27 cellular contexts compared by ENCODE assay signal in genomic region chr11:8221025-8221723, GRCh38. TPM values are rescaled to one million over a fixed set of nuclear protein-coding genes. Genes with fewer than 3 reads are reported as not detected.
"Had no signal": no experiment of that assay in that cellular context is flagged by ENCODE, and none has a peak within 500 bp of the region (broad histone marks: within the 10 kb centered on the region; RNA-seq: fewer than 3 reads in every experiment).

No MANE protein-coding gene starts in this region.

- H3K27me3 ChIP-seq: cardiac muscle cell, MG63 had no signal

- H3K4me1 Mint-ChIP-seq: activated B cell treated with CpG ODN at 0.5 μM for 24 hours, T-cell had no signal

- H3K4me3 ChIP-seq: cardiac muscle cell, MG63, SK-N-MC had no signal

- H3K27ac ChIP-seq: cardiac muscle cell, SK-N-MC had no signal

- ATAC-seq: activated CD8-positive, alpha-beta memory T cell treated with anti-CD3 and anti-CD28 coated beads, Interleukin-2, amount 10 ng/mL, durations not matched to agents 7 days and 5 days; activated naive CD4-positive, alpha-beta T cell treated with anti-CD3 and anti-CD28 coated beads, Interleukin-2, amount 50 U/mL, for 72 hours; Panc1; Right ventricle myocardium inferior; T-cell had no signal

- H3K27ac Mint-ChIP-seq: activated B cell treated with CpG ODN at 0.5 μM for 24 hours; activated CD4-positive, alpha-beta T cell treated with anti-CD3 and anti-CD28 coated beads, Interleukin-2, amount 10 ng/mL, durations not matched to agents 24 days and 14 days; activated CD8-positive, alpha-beta memory T cell treated with anti-CD3 and anti-CD28 coated beads, Interleukin-2, amount 10 ng/mL, durations not matched to agents 7 days and 5 days; activated naive CD4-positive, alpha-beta T cell treated with anti-CD3 and anti-CD28 coated beads, Interleukin-2, amount 50 U/mL, for 72 hours; activated T-cell treated with anti-CD3 and anti-CD28 coated beads, Interleukin-2, amount 50 U/mL, for 24 hours; activated T-helper 1 cell treated with anti-CD3 and anti-CD28 coated beads, Interleukin-12 subunit alpha, Interleukin-12 subunit beta, Interleukin-2, Interleukin-4 antibody, amounts not matched to agents 30 ng/mL and 10 ng/mL and 1 ng/mL, durations not matched to agents 14 hours and 24 hours and 36 hours; T-cell had no signal

- H3K36me3 ChIP-seq: cardiac muscle cell, MG63 had no signal

- H3K4me3 Mint-ChIP-seq: activated B cell treated with CpG ODN at 0.5 μM for 24 hours; activated CD4-positive, alpha-beta T cell treated with anti-CD3 and anti-CD28 coated beads, Interleukin-2, amount 10 ng/mL, durations not matched to agents 24 days and 14 days; activated CD8-positive, alpha-beta memory T cell treated with anti-CD3 and anti-CD28 coated beads, Interleukin-2, amount 10 ng/mL, durations not matched to agents 7 days and 5 days; activated T-cell treated with anti-CD3 and anti-CD28 coated beads, Interleukin-2, amount 50 U/mL, for 24 hours; activated T-helper 1 cell treated with anti-CD3 and anti-CD28 coated beads, Interleukin-12 subunit alpha, Interleukin-12 subunit beta, Interleukin-2, Interleukin-4 antibody, amounts not matched to agents 30 ng/mL and 10 ng/mL and 1 ng/mL, durations not matched to agents 14 hours and 24 hours and 36 hours; brain; T-cell had no signal

- H3K9me3 ChIP-seq: MG63 had no signal

- H3K27me3 Mint-ChIP-seq: activated CD4-positive, alpha-beta T cell treated with anti-CD3 and anti-CD28 coated beads, Interleukin-2, amount 10 ng/mL, durations not matched to agents 24 days and 14 days; activated T-cell treated with anti-CD3 and anti-CD28 coated beads, Interleukin-2, amount 50 U/mL, for 24 hours had no signal

- DNase-seq: activated B cell treated with CpG ODN at 0.5 μM for 24 hours; activated CD4-positive, alpha-beta T cell treated with anti-CD3 and anti-CD28 coated beads for 1 hour; activated CD4-positive, alpha-beta T cell treated with anti-CD3 and anti-CD28 coated beads, Interleukin-2, amount 10 ng/mL, durations not matched to agents 24 days and 14 days; activated CD4-positive, alpha-beta T cell treated with anti-CD3 and anti-CD28 coated beads, Interleukin-2, amount 50 U/mL, for 48 hours; activated CD8-positive, alpha-beta memory T cell treated with anti-CD3 and anti-CD28 coated beads, Interleukin-2, amount 10 ng/mL, durations not matched to agents 7 days and 5 days; activated effector memory CD4-positive, alpha-beta T cell treated with anti-CD3 and anti-CD28 coated beads, Interleukin-2, amount 50 U/mL, for 16 hours; activated naive CD4-positive, alpha-beta T cell treated with Interleukin-2 at 50 U/mL for 16 hours; activated T-cell treated with anti-CD3 and anti-CD28 coated beads, Interleukin-2, amount 50 U/mL, for 24 hours; amygdala; MG63; NCI-H1436; NCI-H1694 treated with DMSO at 0.1 percent for 48 hours; NCI-H2029 treated with DMSO at 0.1 percent for 48 hours; NCI-H510A treated with DMSO at 0.1 percent for 48 hours; NK-92 treated with Interleukin-12 subunit alpha and Interleukin-12 subunit beta, amount 100 ng/mL, for 24 hours; OCI-M1; RPMI8226; T-cell; T-helper 2 cell; T1000 had no signal

- H3K36me3 Mint-ChIP-seq: activated CD8-positive, alpha-beta memory T cell treated with anti-CD3 and anti-CD28 coated beads, Interleukin-2, amount 10 ng/mL, durations not matched to agents 7 days and 5 days; activated naive CD4-positive, alpha-beta T cell treated with anti-CD3 and anti-CD28 coated beads, Interleukin-2, amount 50 U/mL, for 72 hours; brain; T-cell had no signal

- H3K9me3 Mint-ChIP-seq: activated B cell treated with CpG ODN at 0.5 μM for 24 hours; activated CD4-positive, alpha-beta T cell treated with anti-CD3 and anti-CD28 coated beads, Interleukin-2, amount 10 ng/mL, durations not matched to agents 24 days and 14 days; activated naive CD4-positive, alpha-beta T cell treated with anti-CD3 and anti-CD28 coated beads, Interleukin-2, amount 50 U/mL, for 72 hours; activated T-cell treated with anti-CD3 and anti-CD28 coated beads, Interleukin-2, amount 50 U/mL, for 24 hours; activated T-helper 1 cell treated with anti-CD3 and anti-CD28 coated beads, Interleukin-12 subunit alpha, Interleukin-12 subunit beta, Interleukin-2, Interleukin-4 antibody, amounts not matched to agents 30 ng/mL and 10 ng/mL and 1 ng/mL, durations not matched to agents 14 hours and 24 hours and 36 hours; brain; T-cell had no signal

RNA-seq across cellular contexts. Expression of gene LMO1, which starts 42.5 kb away (rescaled TPM):
- total RNA-seq: activated B cell treated with CpG ODN at 0.5 μM for 24 hours; activated CD4-positive, alpha-beta T cell treated with anti-CD3 and anti-CD28 coated beads, Interleukin-2, amount 10 ng/mL, durations not matched to agents 24 days and 14 days; activated CD8-positive, alpha-beta memory T cell treated with anti-CD3 and anti-CD28 coated beads, Interleukin-2, amount 10 ng/mL, durations not matched to agents 7 days and 5 days; activated naive CD4-positive, alpha-beta T cell treated with anti-CD3 and anti-CD28 coated beads, Interleukin-2, amount 50 U/mL, for 72 hours; activated T-helper 1 cell treated with anti-CD3 and anti-CD28 coated beads, Interleukin-12 subunit alpha, Interleukin-12 subunit beta, Interleukin-2, Interleukin-4 antibody, amounts not matched to agents 30 ng/mL and 10 ng/mL and 1 ng/mL, durations not matched to agents 14 hours and 24 hours and 36 hours; T-cell had no signal
